Comparison of ENCODE assay signal across 28 cellular contexts in the genomic region with DNA sequence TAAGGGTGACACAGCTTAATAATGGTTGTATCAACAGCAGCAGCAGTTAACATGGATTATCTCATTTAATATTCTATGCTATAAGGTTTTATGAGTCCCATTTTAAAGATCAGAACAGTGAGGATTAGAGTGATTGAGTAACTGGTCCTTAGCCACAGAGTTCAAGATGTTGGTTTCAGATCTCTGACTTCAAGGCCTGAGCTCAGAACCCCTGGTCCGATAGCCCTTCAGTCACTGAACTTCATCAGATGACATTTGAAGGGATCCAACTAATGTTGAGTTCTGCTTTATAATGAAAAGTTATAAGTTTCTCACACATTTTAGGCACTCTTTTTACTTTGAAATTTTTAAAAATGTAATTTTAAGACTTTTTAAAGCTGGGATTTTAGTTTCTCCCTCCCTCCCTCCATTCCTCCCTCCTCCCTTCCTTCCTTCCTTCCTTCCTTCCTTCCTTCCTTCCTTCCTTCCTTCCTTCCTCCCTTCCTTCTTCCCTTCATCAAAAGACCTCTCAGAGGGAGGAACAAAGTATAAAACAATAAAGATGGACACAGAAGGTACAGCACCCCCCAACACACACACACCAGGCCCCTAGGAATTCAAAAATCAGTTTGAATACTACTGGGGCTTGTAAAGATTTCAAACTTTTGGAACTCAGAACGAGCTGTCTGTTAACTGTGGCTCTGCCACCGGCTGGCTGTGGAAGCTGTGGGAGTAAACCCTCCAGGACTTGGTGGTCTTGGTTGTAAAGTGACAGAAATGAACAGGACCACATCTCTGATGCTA.
"Had no signal": no experiment of that assay in that cellular context is flagged by ENCODE, and none has a peak within 500 bp of the region (broad histone marks: within the 10 kb centered on the region; RNA-seq: fewer than 3 reads in every experiment).

No MANE protein-coding gene starts in this region.

- H3K27ac ChIP-seq: PC-9, RWPE1, SJSA1 had no signal

- H3K4me1 ChIP-seq: SJSA1 had no signal

- H3K4me3 ChIP-seq: MG63, PC-9, SJSA1 had no signal

- H3K9me3 ChIP-seq: MG63, SJSA1 had no signal

- DNase-seq: Kasumi-1, MG63, NCI-H1048, NCI-H1092 treated with DMSO at 0.1 percent for 48 hours, NCI-H1105 treated with DMSO at 0.1 percent for 48 hours, NCI-H1417, NCI-H1436, NCI-H146, NCI-H1694, NCI-H187, NCI-H1930, NCI-H2029 treated with DMSO at 0.1 percent for 48 hours, NCI-H2081 treated with DMSO at 0.1 percent for 48 hours, NCI-H2107, NCI-H2171, NCI-H226, NCI-H446 treated with DMSO at 0.1 percent for 48 hours, NCI-H510A, NCI-H524, NCI-H526, NCI-H69, NCI-H748 treated with DMSO at 0.1 percent for 48 hours, NCI-H82, PC-9, SHP77 treated with DMSO at 0.1 percent for 48 hours, T-cell had no signal

- H3K36me3 ChIP-seq: MG63, SJSA1 had no signal
